1 cellular context compared by ENCODE assay signal in genomic region chrX:47645530-47645929, GRCh38.
TF ChIP-seq lines count a peak whose summit lies in the region.

No MANE protein-coding gene starts in this region.

TF ChIP-seq in IMR-90, 13 proteins besides CTCF, POLR2A, EP300 and RAD21:
- TF ChIP-seq CEBPB (IDR thresholded peaks at IDR 0.05; ENCODE audit: low read depth, low read length) (0 out of 2 replicates have a peak, but pooled peaks have one; percentile 18), MXI1 (IDR thresholded peaks at IDR 0.05; ENCODE audit: borderline replicate concordance, low read depth, low read length) (no peak)
